In the genomic region with DNA sequence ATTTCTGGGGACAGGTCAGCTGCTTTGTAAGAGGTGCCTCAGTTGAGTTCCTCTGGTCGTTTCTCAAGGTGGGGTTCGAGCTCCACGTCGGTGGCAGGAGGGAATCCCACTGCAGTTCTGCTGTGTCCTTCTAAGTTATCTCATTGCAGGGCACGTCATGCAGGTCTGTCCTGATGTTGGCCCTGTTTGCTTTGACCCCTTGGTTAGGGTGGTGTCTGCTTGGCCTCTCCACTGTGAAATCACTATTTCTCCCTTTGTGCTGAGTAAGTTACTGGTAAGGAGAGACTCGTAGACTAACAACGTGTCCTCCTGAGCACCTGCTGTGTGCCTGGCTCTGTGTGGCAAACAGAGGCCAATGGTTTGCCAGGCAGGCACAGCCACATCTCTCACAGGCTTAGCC, we compare ENCODE assay signal across 1 cellular context.
TF ChIP-seq lines count a peak whose summit lies in the region.

No MANE protein-coding gene starts in this region.

TF ChIP-seq in H1, 55 proteins besides CTCF, POLR2A, EP300 and RAD21 (continued from another document):
- TF ChIP-seq RXRA (IDR thresholded peaks at IDR 0.05; ENCODE audit: insufficient read depth, low read depth, low read length) (no peak), TAF1 (IDR thresholded peaks at IDR 0.05; ENCODE audit: low read depth, low read length) (no peak), YY1 (IDR thresholded peaks at IDR 0.05; ENCODE audit: low read depth, low read length) (no peak), NRF1 (IDR thresholded peaks at IDR 0.05; ENCODE audit: low read depth, low read length) (no peak), TAF7 (optimal IDR thresholded peaks at IDR 0.05; ENCODE audit: borderline replicate concordance, low read depth, low read length) (no peak), JUN (IDR thresholded peaks at IDR 0.05; ENCODE audit: low read depth, low read length) (no peak)
